24 cellular contexts compared by ENCODE assay signal in the genomic region with DNA sequence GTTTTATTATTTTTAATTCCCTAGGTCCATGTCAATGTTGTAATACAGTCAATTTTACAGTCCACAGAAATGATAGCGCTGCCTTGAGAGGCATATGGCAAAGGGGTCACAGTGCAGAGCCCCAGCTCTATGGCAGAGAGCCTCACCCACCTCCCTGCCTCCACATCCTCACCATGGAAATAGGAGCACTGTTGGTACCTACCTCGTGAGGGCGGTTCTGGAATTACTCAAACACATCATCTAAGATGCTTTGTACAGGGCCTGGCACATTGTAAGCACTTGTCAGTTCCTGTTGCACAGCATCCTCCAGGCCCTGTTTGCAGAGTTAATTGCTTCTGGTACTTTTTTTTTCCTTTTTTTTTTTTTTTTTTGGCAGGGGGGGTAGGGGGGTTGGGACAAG. TPM values are rescaled to one million over a fixed set of nuclear protein-coding genes. Genes with fewer than 3 reads are reported as not detected.
DNase-seq lines count a peak whose midpoint lies in the region; ATAC-seq and FAIRE-seq lines count a peak whose summit lies in the region.
"Had no signal": no experiment of that assay in that cellular context is flagged by ENCODE, and none has a peak within 500 bp of the region (broad histone marks: within the 10 kb centered on the region; RNA-seq: fewer than 3 reads in every experiment).

No MANE protein-coding gene starts in this region.

- peak; percentile 88 for FAIRE-seq in HTR-8/SVneo (lab: Jason Lieb, UNC)
- FAIRE-seq: A204.1, GM12891 had no signal

- H3K36me3 Mint-ChIP-seq in activated T-cell treated with anti-CD3 and anti-CD28 coated beads, Interleukin-2, amount 50 U/mL, for 72 hours (ENCODE audit: insufficient read depth in 2 of 2) = peaks cover 5 to 22% of the 10 kb centered on the region in 2 donors
- H3K36me3 Mint-ChIP-seq in dendritic cell treated with granulocyte-macrophage colony-stimulating factor and Interleukin-4, amounts not matched to agents 40 ng/mL and 50 ng/mL, for 4 days (ENCODE audit: low read depth) = peaks cover 23% of the 10 kb centered on the region
- peaks cover 31 to 57% of the 10 kb centered on the region in 2 donors for H3K36me3 Mint-ChIP-seq in stimulated activated naive B cell treated with anti-CD40 and anti-IgM and Interleukin-4, amounts not matched to agents 10 μg/mL and 1 μg/mL and 100 μg/mL, for 72 hours

- no peak for ATAC-seq in activated T-cell treated with anti-CD3 and anti-CD28 coated beads, Interleukin-2, amount 50 U/mL, for 72 hours (replicated peaks in 1 of 2)
- ATAC-seq in stimulated activated naive B cell treated with anti-CD40 and anti-IgM and Interleukin-4, amounts not matched to agents 10 μg/mL and 1 μg/mL and 100 μg/mL, for 72 hours (replicated peaks) = no peak
- ATAC-seq in GM21360 (IDR thresholded peaks at IDR 0.05; ENCODE audit: unreplicated experiment) = no peak
- ATAC-seq: HCT116, Right ventricle myocardium inferior had no signal

- no peaks in the 10 kb centered on the region for H3K27me3 Mint-ChIP-seq in activated T-cell treated with anti-CD3 and anti-CD28 coated beads, Interleukin-2, amount 50 U/mL, for 72 hours (ENCODE audit: low read depth)
- peaks cover 27% of the 10 kb centered on the region for H3K27me3 Mint-ChIP-seq in dendritic cell treated with granulocyte-macrophage colony-stimulating factor and Interleukin-4, amounts not matched to agents 40 ng/mL and 50 ng/mL, for 4 days
- H3K27me3 Mint-ChIP-seq in stimulated activated naive B cell treated with anti-CD40 and anti-IgM and Interleukin-4, amounts not matched to agents 10 μg/mL and 1 μg/mL and 100 μg/mL, for 72 hours = no peaks in the 10 kb centered on the region
- H3K27me3 Mint-ChIP-seq: CD4-positive, CD25-positive, alpha-beta regulatory T cell had no signal

- intact Hi-C loops in dendritic cell treated with granulocyte-macrophage colony-stimulating factor and Interleukin-4, amounts not matched to agents 40 ng/mL and 50 ng/mL, for 4 days (cut with micrococcal nuclease) = no loop called here

- H3K4me1 Mint-ChIP-seq in activated T-cell treated with anti-CD3 and anti-CD28 coated beads, Interleukin-2, amount 50 U/mL, for 72 hours (ENCODE audit: low read depth) = peaks cover 24% of the 10 kb centered on the region
- peaks cover 61% of the 10 kb centered on the region for H3K4me1 Mint-ChIP-seq in dendritic cell treated with granulocyte-macrophage colony-stimulating factor and Interleukin-4, amounts not matched to agents 40 ng/mL and 50 ng/mL, for 4 days (ENCODE audit: low read depth)
- peaks cover 39 to 72% of the 10 kb centered on the region in 2 donors for H3K4me1 Mint-ChIP-seq in stimulated activated naive B cell treated with anti-CD40 and anti-IgM and Interleukin-4, amounts not matched to agents 10 μg/mL and 1 μg/mL and 100 μg/mL, for 72 hours

- H3K4me3 Mint-ChIP-seq in activated T-cell treated with anti-CD3 and anti-CD28 coated beads, Interleukin-2, amount 50 U/mL, for 72 hours = no peak overlapping the region
- H3K4me3 Mint-ChIP-seq in dendritic cell treated with granulocyte-macrophage colony-stimulating factor and Interleukin-4, amounts not matched to agents 40 ng/mL and 50 ng/mL, for 4 days = no peak overlapping the region
- no peak overlapping the region for H3K4me3 Mint-ChIP-seq in stimulated activated naive B cell treated with anti-CD40 and anti-IgM and Interleukin-4, amounts not matched to agents 10 μg/mL and 1 μg/mL and 100 μg/mL, for 72 hours
- H3K4me3 Mint-ChIP-seq: CD4-positive, CD25-positive, alpha-beta regulatory T cell had no signal

- H3K9me3 Mint-ChIP-seq in activated T-cell treated with anti-CD3 and anti-CD28 coated beads, Interleukin-2, amount 50 U/mL, for 72 hours = no peaks in the 10 kb centered on the region
- H3K9me3 Mint-ChIP-seq in dendritic cell treated with granulocyte-macrophage colony-stimulating factor and Interleukin-4, amounts not matched to agents 40 ng/mL and 50 ng/mL, for 4 days = no peaks in the 10 kb centered on the region
- H3K9me3 Mint-ChIP-seq in stimulated activated naive B cell treated with anti-CD40 and anti-IgM and Interleukin-4, amounts not matched to agents 10 μg/mL and 1 μg/mL and 100 μg/mL, for 72 hours = no peaks in the 10 kb centered on the region
- H3K9me3 Mint-ChIP-seq: CD4-positive, CD25-positive, alpha-beta regulatory T cell had no signal

- peak overlapping the region; percentile 64 for H3K27ac Mint-ChIP-seq in activated T-cell treated with anti-CD3 and anti-CD28 coated beads, Interleukin-2, amount 50 U/mL, for 72 hours
- H3K27ac Mint-ChIP-seq in dendritic cell treated with granulocyte-macrophage colony-stimulating factor and Interleukin-4, amounts not matched to agents 40 ng/mL and 50 ng/mL, for 4 days = peak overlapping the region; percentile 92
- H3K27ac Mint-ChIP-seq in stimulated activated naive B cell treated with anti-CD40 and anti-IgM and Interleukin-4, amounts not matched to agents 10 μg/mL and 1 μg/mL and 100 μg/mL, for 72 hours = peak overlapping the region; percentile 81
- H3K27ac Mint-ChIP-seq: CD4-positive, CD25-positive, alpha-beta regulatory T cell had no signal

- no peak for DNase-seq in activated T-cell treated with anti-CD3 and anti-CD28 coated beads, Interleukin-2, amount 50 U/mL, for 72 hours
- DNase-seq in activated T-cell treated with anti-CD3 and anti-CD28 coated beads, Interleukin-2, amount 50 U/mL, for 48 hours = no peak
- DNase-seq in HTR-8/SVneo (ENCODE audit: insufficient read length, low spot score) (no peak), foreskin melanocyte (no peak)
- no peak for DNase-seq in stimulated activated naive B cell treated with anti-CD40 and anti-IgM and Interleukin-4, amounts not matched to agents 10 μg/mL and 1 μg/mL and 100 μg/mL, for 72 hours
- DNase-seq: CD4-positive, CD25-positive, alpha-beta regulatory T cell; COR-L47; DMS79 treated with DMSO at 0.1 percent for 48 hours; GF-D8; IMR-90; KG1; MM.1S; NCI-H1694; NCI-H2081; NCI-H2227 treated with DMSO at 0.1 percent for 48 hours; NCI-H526 treated with DMSO at 0.1 percent for 48 hours; PC-9; SJCRH30 had no signal

RNA-seq across cellular contexts. Expression of a gene that starts 4.1 kb away (rescaled TPM):
- total RNA-seq in activated T-cell treated with anti-CD3 and anti-CD28 coated beads, Interleukin-2, amount 50 U/mL, for 72 hours = 1 to 10 TPM; 1.2 to 1.9 TPM

RNA-seq across cellular contexts. Expression of a gene that starts 42.4 kb away (rescaled TPM):
- total RNA-seq in activated T-cell treated with anti-CD3 and anti-CD28 coated beads, Interleukin-2, amount 50 U/mL, for 72 hours = 10 to 100 TPM; 30.4 to 31.3 TPM

RNA-seq across cellular contexts. Expression of a gene that starts 43.3 kb away (rescaled TPM):
- 10 to 100 TPM; 46.9 to 49.5 TPM for total RNA-seq in activated T-cell treated with anti-CD3 and anti-CD28 coated beads, Interleukin-2, amount 50 U/mL, for 72 hours
